Comparison of ENCODE assay signal across 10 cellular contexts in the genomic region with DNA sequence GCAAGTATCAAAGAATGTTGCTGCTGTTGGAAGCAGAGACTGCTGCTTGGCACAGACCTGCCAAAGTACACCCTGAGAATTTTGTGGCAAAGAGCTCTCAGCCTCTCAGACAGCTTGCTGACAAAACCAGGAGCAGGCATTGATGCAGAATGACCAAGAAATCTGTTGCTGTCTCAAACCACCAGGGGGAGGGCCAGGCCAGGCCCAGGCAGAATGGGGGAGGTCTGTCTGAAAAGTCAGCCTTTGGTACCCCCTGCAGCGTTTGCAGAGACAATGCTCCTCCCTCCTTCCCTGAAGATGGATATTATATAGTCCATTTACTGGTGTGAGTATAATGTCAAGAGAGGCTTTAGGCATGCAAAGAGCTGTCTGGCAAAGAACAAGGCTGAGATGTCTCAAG. TPM values are rescaled to one million over a fixed set of nuclear protein-coding genes. Genes with fewer than 3 reads are reported as not detected.
DNase-seq lines count a peak whose midpoint lies in the region; ATAC-seq and TF ChIP-seq lines count a peak whose summit lies in the region.
"Had no signal": no experiment of that assay in that cellular context is flagged by ENCODE, and none has a peak within 500 bp of the region (broad histone marks: within the 10 kb centered on the region; RNA-seq: fewer than 3 reads in every experiment).

No MANE protein-coding gene starts in this region.

- peaks cover 2% of the 10 kb centered on the region for H3K4me1 Mint-ChIP-seq in T-helper 17 cell

- ATAC-seq in T-helper 17 cell, result no peak

- DNase-seq in DMS53 (lab: John Stamatoyannopoulos, UW) (peak; percentile 32), DMS53 treated with DMSO at 0.1 percent for 48 hours (lab: John Stamatoyannopoulos, UW; ENCODE audit: unreplicated experiment) (no peak), HT1080 (ENCODE audit: low read depth) (peak; percentile 0), astrocyte of the cerebellum (ENCODE audit: low read depth) (no peak), esophagus squamous epithelium (lab: John Stamatoyannopoulos, UW) (no peak), DMS79 (lab: John Stamatoyannopoulos, UW) (no peak), T-helper 17 cell (no peak)
- DNase-seq: 8988T had no signal

- intact Hi-C loops in esophagus squamous epithelium (cut with DNase I), result no loop called here

- no peaks in the 10 kb centered on the region for H4K20me1 ChIP-seq in neural cell (ENCODE audit: insufficient read depth)

- TF ChIP-seq RAD21 in neural cell (conservative IDR thresholded peaks at IDR 0.05), result peak; percentile 66

- no peaks in the 10 kb centered on the region for H3K9me2 ChIP-seq in neural cell (ENCODE audit: insufficient read depth, low read length)

- H3K79me2 ChIP-seq in neural cell (replicated peaks; ENCODE audit: insufficient read depth, low read length), result no peaks in the 10 kb centered on the region

- H3K4me3 Mint-ChIP-seq in T-helper 17 cell, result no peak overlapping the region

- no peaks in the 10 kb centered on the region for H3K9me3 ChIP-seq in neural cell (ENCODE audit: low read length)
- H3K9me3 ChIP-seq in esophagus squamous epithelium, result no peaks in the 10 kb centered on the region
- H3K9me3 ChIP-seq in T-helper 17 cell (ENCODE audit: control insufficient read depth, low read length, poor library complexity, severe bottlenecking), result no peaks in the 10 kb centered on the region

- no peak overlapping the region for H3K4me3 ChIP-seq in astrocyte of the cerebellum (ENCODE audit: low read depth, low read length)
- no peak overlapping the region for H3K4me3 ChIP-seq in neural cell (ENCODE audit: low read length)
- H3K4me3 ChIP-seq in esophagus squamous epithelium, result no peak overlapping the region

- H3K27me3 Mint-ChIP-seq in T-helper 17 cell, result peaks cover 12% of the 10 kb centered on the region

- no peak overlapping the region for H3K27ac Mint-ChIP-seq in T-helper 17 cell

- H3K36me3 ChIP-seq in neural cell (ENCODE audit: insufficient read depth, low read length) (no peaks in the 10 kb centered on the region), esophagus squamous epithelium (no peaks in the 10 kb centered on the region)

- H3F3A ChIP-seq in neural cell (ENCODE audit: insufficient read depth, low read length, poor library complexity, severe bottlenecking), result no peaks in the 10 kb centered on the region

- no peak overlapping the region for H3K4me2 ChIP-seq in neural cell (ENCODE audit: low read length)

- WGBS in esophagus squamous epithelium, 2 donors, result 22% methylated on average over 1 of the region's 1 CpG; no CpG with 5 or more reads in 1 of the 2 donors

- in situ Hi-C loops in astrocyte of the cerebellum (cut with HindIII; ENCODE audit: low sequenced_read_pairs), result no loop called here

- H3K9ac ChIP-seq in neural cell (ENCODE audit: low read length), result no peak overlapping the region

- TF ChIP-seq CTCF in astrocyte of the cerebellum (IDR thresholded peaks at IDR 0.05; ENCODE audit: low read depth, low read length, missing control alignments) (peak; percentile 42), neural cell (IDR thresholded peaks at IDR 0.05; ENCODE audit: poor library complexity, severe bottlenecking) (peak; percentile 55), esophagus squamous epithelium (IDR thresholded peaks at IDR 0.05) (no peak)

- H3K27me3 ChIP-seq in neural cell (ENCODE audit: insufficient read depth, low read depth, low read length) (no peaks in the 10 kb centered on the region), esophagus squamous epithelium (peaks cover 0 to 4% (median 0%) of the 10 kb centered on the region in 4 donors)

- no peak for TF ChIP-seq POLR2A in esophagus squamous epithelium (IDR thresholded peaks at IDR 0.05)

- no peaks in the 10 kb centered on the region for H3K36me3 Mint-ChIP-seq in T-helper 17 cell (ENCODE audit: low read depth)

- TF ChIP-seq EP300 in neural cell (conservative IDR thresholded peaks at IDR 0.05; ENCODE audit: poor library complexity, severe bottlenecking), result no peak

- no peak overlapping the region for H2AFZ ChIP-seq in neural cell (ENCODE audit: low read depth, low read length)

- no peaks in the 10 kb centered on the region for H3K4me1 ChIP-seq in esophagus squamous epithelium

- no peak overlapping the region for H3K27ac ChIP-seq in neural cell (ENCODE audit: low read length)
- H3K27ac ChIP-seq in esophagus squamous epithelium, result no peak overlapping the region

TF ChIP-seq in neural cell, 6 proteins besides CTCF, POLR2A, EP300 and RAD21:
- TF ChIP-seq SMC3 (conservative IDR thresholded peaks at IDR 0.05; ENCODE audit: poor library complexity), result peak; percentile 57
- TF ChIP-seq POLR2AphosphoS5 (IDR thresholded peaks at IDR 0.05), result no peak
- no peak for TF ChIP-seq EZH2 (IDR thresholded peaks at IDR 0.05; ENCODE audit: borderline replicate concordance, insufficient read depth, low read length, poor library complexity, severe bottlenecking)
- no peak for TF ChIP-seq TAF1 (IDR thresholded peaks at IDR 0.05; ENCODE audit: low read depth)
TF ChIP-seq in neural cell: peak in this region for 1.

RNA-seq across cellular contexts. Expression of a gene that starts 52.9 kb away (rescaled TPM):
- 0.11 TPM in 1 of 2 replicates, not detected in the other for total RNA-seq in HT1080 (2014; rRNA removed; shearing (Covaris generic))
- polyA plus RNA-seq in HT1080 (2015; cell fraction: cytosol; rRNA removed), result not detected in 2 replicates
- polyA plus RNA-seq in HT1080 (2015; cell fraction: nucleus; rRNA removed), result not detected in 2 replicates
- polyA plus RNA-seq in neural cell, result 0.44 TPM in 1 of 2 replicates, not detected in the other
- not detected in 2 replicates for polyA minus RNA-seq in neural cell
- not detected for total RNA-seq in esophagus squamous epithelium
- total RNA-seq in T-helper 17 cell, result not detected
- total RNA-seq: skeletal muscle tissue had no signal

Comparison
In these comparisons a context has a peak if more than half of its experiments do, and no peak if none do; other contexts are left out.
1. DNase-seq: peak in DMS53 (single experiment) and HT1080 (single experiment); none in DMS53 treated with DMSO at 0.1 percent for 48 hours (single experiment), astrocyte of the cerebellum (single experiment), esophagus squamous epithelium (single experiment), DMS79 (single experiment) and T-helper 17 cell (0 of 3).
2. CTCF ChIP-seq: peak in astrocyte of the cerebellum (single experiment) and neural cell (single experiment); none in esophagus squamous epithelium (0 of 6).